Comparison of ENCODE assay signal across 8 cellular contexts in the genomic region with DNA sequence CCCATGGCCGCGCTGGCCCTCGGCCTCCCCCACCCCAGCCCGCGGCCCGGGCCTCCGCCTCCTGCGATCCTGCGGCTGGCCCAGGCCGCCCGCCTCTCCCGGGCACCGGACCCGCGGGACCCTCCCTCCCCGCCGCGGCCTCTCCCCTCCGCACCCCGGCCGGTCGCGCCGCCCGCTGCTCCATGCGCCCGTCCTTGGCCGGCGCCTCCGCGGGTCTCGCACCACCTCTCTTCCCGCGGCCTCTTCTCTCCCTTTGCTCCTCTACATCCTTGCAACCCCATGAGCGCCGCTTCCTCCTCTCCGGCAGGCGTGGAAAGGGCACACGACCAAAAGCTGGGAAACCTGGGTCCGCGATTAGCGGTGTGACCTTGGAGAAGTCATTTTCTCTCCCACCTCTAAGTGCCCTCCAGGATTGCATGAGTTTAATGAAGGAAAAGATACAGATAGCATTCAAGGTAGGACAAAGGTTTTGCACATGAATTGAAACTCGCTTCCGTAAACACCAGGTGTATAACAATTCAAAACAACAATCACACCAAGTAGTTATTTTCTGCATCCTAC. TPM values are rescaled to one million over a fixed set of nuclear protein-coding genes. Genes with fewer than 3 reads are reported as not detected.
DNase-seq lines count a peak whose midpoint lies in the region; ATAC-seq, FAIRE-seq and TF ChIP-seq lines count a peak whose summit lies in the region.

No MANE protein-coding gene starts in this region.

- ATAC-seq in GM21619 (IDR thresholded peaks at IDR 0.05; ENCODE audit: unreplicated experiment): peak; percentile 29

- H2AFZ ChIP-seq in keratinocyte (ENCODE audit: control insufficient read depth, low read length) (peak overlapping the region; percentile 70), smooth muscle cell (ENCODE audit: low read depth) (peak overlapping the region; percentile 76)

- intact Hi-C loops in breast epithelium (cut with DNase I; ENCODE audit: low total_unique reads): no loop called here

- H3K4me3 ChIP-seq in SK-N-MC (peak overlapping the region; percentile 40; the same call in 1 of the 2 replicates), breast epithelium (peak overlapping the region; percentile 95 to 99 (median 96)), keratinocyte (ENCODE audit: control insufficient read depth in 2 of 3, extremely low read depth in 1 of 3, insufficient read depth in 2 of 3, low read depth in 1 of 3, low read length in 3 of 3) (peak overlapping the region; percentile 64 to 78 (median 72)), smooth muscle cell (peak overlapping the region; percentile 94)

- no peaks in the 10 kb centered on the region for H3K9me3 ChIP-seq in SK-N-MC (ENCODE audit: low read depth, low read length)
- H3K9me3 ChIP-seq in breast epithelium: no peaks in the 10 kb centered on the region
- no peaks in the 10 kb centered on the region for H3K9me3 ChIP-seq in keratinocyte (ENCODE audit: control insufficient read depth, low read depth, low read length)
- H3K9me3 ChIP-seq in smooth muscle cell (replicated peaks; ENCODE audit: low read depth): no peaks in the 10 kb centered on the region

- TF ChIP-seq POLR2A in breast epithelium (IDR thresholded peaks at IDR 0.05) (no peak), GM12892 (IDR thresholded peaks at IDR 0.05; ENCODE audit: low read depth, low read length) (no peak)

- FAIRE-seq in keratinocyte (lab: Jason Lieb, UNC) (no peak), GM12892 (lab: Jason Lieb, UNC) (no peak)

- peak; percentile 91 for DNase-seq in DMS53 (lab: John Stamatoyannopoulos, UW)
- peak; percentile 74 for DNase-seq in KBM-7
- DNase-seq in SK-N-MC (ENCODE audit: low read depth, low spot score): no peak
- DNase-seq in breast epithelium (ENCODE audit: low spot score in 2 of 2): no peak
- no peak for DNase-seq in keratinocyte (ENCODE audit: low read depth, low spot score)
- peak; percentile 49 for DNase-seq in smooth muscle cell (lab: John Stamatoyannopoulos, UW; ENCODE audit: unreplicated experiment)
- DNase-seq in GM12892 (ENCODE audit: insufficient read length): no peak

- H3K79me2 ChIP-seq in keratinocyte (ENCODE audit: control insufficient read depth, insufficient read depth, low read length): peaks cover 34% of the 10 kb centered on the region
- H3K79me2 ChIP-seq in smooth muscle cell (ENCODE audit: low read depth): peaks cover 33% of the 10 kb centered on the region

- H4K20me1 ChIP-seq in keratinocyte (ENCODE audit: control insufficient read depth, extremely low read depth, insufficient read depth, low read length) (peaks cover 4% of the 10 kb centered on the region), smooth muscle cell (ENCODE audit: low read depth) (peaks cover 34% of the 10 kb centered on the region)

- in situ Hi-C loops in KBM-7 (cut with MboI; ENCODE audit: low pct_unique_long_range_greater_than_20kb, low sequenced_read_pairs): no loop called here

- no peaks in the 10 kb centered on the region for H3K9me1 ChIP-seq in keratinocyte (ENCODE audit: control insufficient read depth, extremely low read depth, insufficient read depth, low read length)

- 7% methylated on average over 18 of the region's 44 CpGs for WGBS in smooth muscle cell (ENCODE audit: low lambda C conversion rate)

- H3K27me3 ChIP-seq in breast epithelium: no peaks in the 10 kb centered on the region
- H3K27me3 ChIP-seq in keratinocyte (ENCODE audit: control insufficient read depth, extremely low read depth, insufficient read depth, low read length): no peaks in the 10 kb centered on the region
- no peaks in the 10 kb centered on the region for H3K27me3 ChIP-seq in smooth muscle cell (ENCODE audit: low read depth)

- no peak for TF ChIP-seq CTCF in breast epithelium (IDR thresholded peaks at IDR 0.05)
- TF ChIP-seq CTCF in keratinocyte (optimal IDR thresholded peaks at IDR 0.05 in 1 of 3, IDR thresholded peaks at IDR 0.05 in 1 of 3, conservative IDR thresholded peaks at IDR 0.05 in 1 of 3; ENCODE audit: extremely low read depth in 1 of 3, insufficient read depth in 2 of 3, low read length in 3 of 3): peak in 1 of 3 experiments; percentile 11
- no peak for TF ChIP-seq CTCF in smooth muscle cell (IDR thresholded peaks at IDR 0.05; ENCODE audit: borderline replicate concordance, insufficient read depth, poor library complexity, severe bottlenecking)

- H3K9ac ChIP-seq in SK-N-MC (ENCODE audit: insufficient read length): peak overlapping the region; percentile 45
- H3K9ac ChIP-seq in keratinocyte (ENCODE audit: control insufficient read depth, extremely low read depth, insufficient read depth, low read length): peak overlapping the region; percentile 69
- no peak overlapping the region for H3K9ac ChIP-seq in smooth muscle cell (ENCODE audit: low read depth)

- H3K27ac ChIP-seq in SK-N-MC (no peak overlapping the region), breast epithelium (peak overlapping the region; percentile 60 to 85), keratinocyte (ENCODE audit: control insufficient read depth, insufficient read depth, low read length) (no peak overlapping the region), smooth muscle cell (ENCODE audit: low read depth) (no peak overlapping the region)

- H3K36me3 ChIP-seq in SK-N-MC (ENCODE audit: insufficient read depth, low read length): no peaks in the 10 kb centered on the region; the same call in 1 of the 2 replicates
- no peaks in the 10 kb centered on the region for H3K36me3 ChIP-seq in breast epithelium
- H3K36me3 ChIP-seq in keratinocyte (ENCODE audit: control insufficient read depth in 2 of 2, extremely low read depth in 1 of 2, insufficient read depth in 2 of 2, low read length in 2 of 2): peaks cover 0 to 2% of the 10 kb centered on the region in 2 experiments
- no peaks in the 10 kb centered on the region for H3K36me3 ChIP-seq in smooth muscle cell (ENCODE audit: low read depth)

- H3F3A ChIP-seq in smooth muscle cell (ENCODE audit: low read depth): peaks cover 8% of the 10 kb centered on the region

- dilution Hi-C loops in keratinocyte (cut with MboI; ENCODE audit: extremely low pct_ligation_motif_present, low sequenced_read_pairs): no loop called here

- peak overlapping the region; percentile 87 for H3K4me2 ChIP-seq in keratinocyte (ENCODE audit: control insufficient read depth, extremely low read depth, insufficient read depth, low read depth, low read length)
- peak overlapping the region; percentile 88 for H3K4me2 ChIP-seq in smooth muscle cell

- no peaks in the 10 kb centered on the region for H3K4me1 ChIP-seq in breast epithelium
- H3K4me1 ChIP-seq in keratinocyte (ENCODE audit: control insufficient read depth, extremely low read depth, insufficient read depth, low read length): peaks cover 7% of the 10 kb centered on the region
- peaks cover 6% of the 10 kb centered on the region for H3K4me1 ChIP-seq in smooth muscle cell (ENCODE audit: low read depth)

RNA-seq across cellular contexts. Expression of a gene that starts 0.4 kb away (rescaled TPM):
- total RNA-seq in breast epithelium (10 to 100 TPM; 44.6 to 68.2 (median 60.6) TPM), smooth muscle cell (28.0 and 39.2 TPM in 2 replicates)
- polyA plus RNA-seq in keratinocyte (26.6 to 40.2 TPM (median 32.7 TPM) in 3 replicates), smooth muscle cell (21.9 and 37.5 TPM in 2 replicates)
- 72.0 TPM for polyA plus RNA-seq in keratinocyte (2011; ENCODE audit: low read depth)
- 27.9 and 36.1 TPM in 2 replicates for polyA plus RNA-seq in keratinocyte (2011; cell fraction: cytosol; rRNA removed)
- polyA plus RNA-seq in keratinocyte (2011; cell fraction: nucleus; rRNA removed): 45.9 and 47.2 TPM in 2 replicates
- polyA plus RNA-seq in keratinocyte (2012; ENCODE audit: low replicate concordance): 37.8 and 50.5 TPM in 2 replicates
- polyA minus RNA-seq in keratinocyte: 22.2 to 50.0 TPM (median 27.8 TPM) in 3 replicates
- polyA minus RNA-seq in keratinocyte (2011; cell fraction: cytosol; rRNA and poly(A)+ RNA removed): 22.3 TPM
- 45.9 and 90.8 TPM in 2 replicates for polyA minus RNA-seq in keratinocyte (2011; cell fraction: nucleus; rRNA and poly(A)+ RNA removed)
- polyA plus RNA-seq in GM12892 (2012; ENCODE audit: missing spikeins): 21.1 TPM

Comparison
In these comparisons a context has a peak if more than half of its experiments do, and no peak if none do; other contexts are left out.
1. DNase-seq: peak in DMS53 (single experiment), KBM-7 (single experiment) and smooth muscle cell (single experiment); none in SK-N-MC (single experiment), breast epithelium (0 of 2), keratinocyte (single experiment) and GM12892 (single experiment).
2. H3K27ac ChIP-seq: peak in breast epithelium (2 of 2); none in SK-N-MC (single experiment), keratinocyte (single experiment) and smooth muscle cell (single experiment).
3. H3K4me3 ChIP-seq: peak in every context shown above with its lines; median percentile 96 in breast epithelium; 94 in smooth muscle cell; 72 in keratinocyte; 40 in SK-N-MC.